Comparison of ENCODE assay signal across 19 cellular contexts in genomic region chr14:100713720-100714119, GRCh38. TPM values are rescaled to one million over a fixed set of nuclear protein-coding genes. Genes with fewer than 3 reads are reported as not detected.
DNase-seq lines count a peak whose midpoint lies in the region; ATAC-seq, FAIRE-seq and TF ChIP-seq lines count a peak whose summit lies in the region.
"Had no signal": no experiment of that assay in that cellular context is flagged by ENCODE, and none has a peak within 500 bp of the region (broad histone marks: within the 10 kb centered on the region; RNA-seq: fewer than 3 reads in every experiment).

No MANE protein-coding gene starts in this region.

- no peak overlapping the region for H2AFZ ChIP-seq in Loucy (ENCODE audit: low read length)
- no peak overlapping the region for H2AFZ ChIP-seq in K562 (ENCODE audit: low read depth, low read length)
- no peak overlapping the region for H2AFZ ChIP-seq in neural progenitor cell (replicated peaks)

- no TSS peak for BruUV-seq in K562 (replicated peaks; lab: Mats Ljungman, UMichigan)

- peak overlapping the region; percentile 57 for H3K4me3 Mint-ChIP-seq in neural progenitor cell
- H3K4me3 Mint-ChIP-seq: CD4-positive, alpha-beta memory T cell; H9 had no signal

- 77% methylated on average over 5 of the region's 11 CpGs for WGBS in K562 (ENCODE audit: insufficient coverage, low coverage, missing lambda C conversion rate)
- WGBS in testis, 2 donors: 65 to 69% methylated on average over 11 of the region's 11 CpGs

- H3K9me3 ChIP-seq in BLaER1 treated with 17β-estradiol and CSF1 and Interleukin-3, amounts not matched to agents 10 nM and 100 nM (replicated peaks in 1 of 11): peaks cover 0 to 15% (median 9%) of the 10 kb centered on the region in 11 experiments; a peak in 20 of 22 replicates
- H3K9me3 ChIP-seq in Loucy (ENCODE audit: insufficient read depth, low read depth, low read length) (no peaks in the 10 kb centered on the region), K562 (replicated peaks; ENCODE audit: control insufficient read depth, insufficient read depth, low read depth, low read length) (no peaks in the 10 kb centered on the region), neural progenitor cell (ENCODE audit: low read depth) (peaks cover 3% of the 10 kb centered on the region), vagina (no peaks in the 10 kb centered on the region), testis (no peaks in the 10 kb centered on the region)
- H3K9me3 ChIP-seq: BE2C had no signal

- no peak for ATAC-seq in K562
- ATAC-seq in HG02885 (IDR thresholded peaks at IDR 0.05; ENCODE audit: poor library complexity, unreplicated experiment): no peak
- ATAC-seq: A549, PC-3, SK-N-SH treated with all-trans-retinoic acid at 6 μM for 48 hours had no signal

- TF ChIP-seq CTCF in Loucy (conservative IDR thresholded peaks at IDR 0.05; ENCODE audit: low read length) (no peak), K562 (IDR thresholded peaks at IDR 0.05 in 2 of 3, conservative IDR thresholded peaks at IDR 0.05 in 1 of 3; ENCODE audit: insufficient read depth in 2 of 3, low read depth in 1 of 3, low read length in 3 of 3) (no peak), neural progenitor cell (IDR thresholded peaks at IDR 0.05) (no peak), vagina (IDR thresholded peaks at IDR 0.05) (no peak), testis (IDR thresholded peaks at IDR 0.05) (no peak)

- no peaks in the 10 kb centered on the region for H3K9me2 ChIP-seq in Loucy (replicated peaks; ENCODE audit: low read depth, low read length)

- TF ChIP-seq POLR2A in K562 (conservative IDR thresholded peaks at IDR 0.05) (no peak), vagina (IDR thresholded peaks at IDR 0.05) (no peak), testis (IDR thresholded peaks at IDR 0.05) (no peak)

- peaks cover 0 to 30% (median 4%) of the 10 kb centered on the region in 11 experiments; a peak in 6 of 22 replicates for H4K20me1 ChIP-seq in BLaER1 treated with 17β-estradiol and CSF1 and Interleukin-3, amounts not matched to agents 10 nM and 100 nM
- no peaks in the 10 kb centered on the region for H4K20me1 ChIP-seq in Loucy (ENCODE audit: insufficient read depth, low read length, poor library complexity, severe bottlenecking)
- no peaks in the 10 kb centered on the region for H4K20me1 ChIP-seq in K562 (replicated peaks; ENCODE audit: control insufficient read depth, insufficient read depth, low read length)
- no peaks in the 10 kb centered on the region for H4K20me1 ChIP-seq in neural progenitor cell (ENCODE audit: low read depth)

- DNase-seq in K562 (ENCODE audit: extremely low read depth in 1 of 4, low spot score in 3 of 4): no peak
- no peak for DNase-seq in neural progenitor cell (ENCODE audit: low spot score)
- no peak for DNase-seq in superior temporal gyrus (ENCODE audit: extremely low spot score)
- DNase-seq in vagina (ENCODE audit: extremely low spot score in 2 of 2): no peak
- no peak for DNase-seq in testis
- DNase-seq: CD4-positive, alpha-beta memory T cell; H9; NCI-H1436 treated with DMSO at 0.1 percent for 48 hours; NCI-H524 treated with DMSO at 0.1 percent for 48 hours; PC-3; SIG-M5 had no signal

- H3F3A ChIP-seq in Loucy (ENCODE audit: low read depth) (peaks cover 11% of the 10 kb centered on the region; the same call in 1 of the 2 replicates), neural progenitor cell (ENCODE audit: low read depth) (peaks cover 40% of the 10 kb centered on the region)

- peak overlapping the region in 8 of 11 experiments; percentile 39 to 86 (median 66); a peak in 17 of 22 replicates for H3K27ac ChIP-seq in BLaER1 treated with 17β-estradiol and CSF1 and Interleukin-3, amounts not matched to agents 10 nM and 100 nM
- H3K27ac ChIP-seq in K562 (ENCODE audit: extremely low read depth, low read depth, low read length) (no peak overlapping the region), neural progenitor cell (no peak overlapping the region), vagina (no peak overlapping the region), testis (no peak overlapping the region)
- H3K27ac ChIP-seq: A549 had no signal

- no peaks in the 10 kb centered on the region for H3K9me1 ChIP-seq in K562 (ENCODE audit: control insufficient read depth, insufficient read depth, low read length)

- peak overlapping the region; percentile 25 for H3K27ac Mint-ChIP-seq in neural progenitor cell
- H3K27ac Mint-ChIP-seq: CD4-positive, alpha-beta memory T cell had no signal

- in situ Hi-C loops in K562 (cut with MboI): no loop called here

- peaks cover 39% of the 10 kb centered on the region; the same call in 1 of the 2 replicates for H3K79me2 ChIP-seq in Loucy (ENCODE audit: insufficient read depth, low read length)
- H3K79me2 ChIP-seq in K562 (ENCODE audit: control insufficient read depth, insufficient read depth, low read length): no peaks in the 10 kb centered on the region
- H3K79me2 ChIP-seq in neural progenitor cell (ENCODE audit: low read depth): no peaks in the 10 kb centered on the region

- no peak for FAIRE-seq in K562 (lab: Jason Lieb, UNC)
- FAIRE-seq: A549, GM12878 had no signal

- intact Hi-C loops in K562 (cut with micrococcal nuclease) (no loop called here), vagina (cut with DNase I) (no loop called here), testis (cut with DNase I; ENCODE audit: low total_unique reads) (no loop called here)

- peaks cover 47% of the 10 kb centered on the region for H3K4me1 Mint-ChIP-seq in neural progenitor cell

- H3K9me3 Mint-ChIP-seq in neural progenitor cell: peaks cover 10% of the 10 kb centered on the region
- H3K9me3 Mint-ChIP-seq: H9 had no signal

- peaks cover 41 to 84% (median 63%) of the 10 kb centered on the region in 11 experiments for H3K27me3 ChIP-seq in BLaER1 treated with 17β-estradiol and CSF1 and Interleukin-3, amounts not matched to agents 10 nM and 100 nM
- no peaks in the 10 kb centered on the region for H3K27me3 ChIP-seq in Loucy (ENCODE audit: insufficient read depth, low read length, poor library complexity, severe bottlenecking)
- H3K27me3 ChIP-seq in K562 (ENCODE audit: control insufficient read depth in 2 of 2, insufficient read depth in 2 of 2, low read length in 2 of 2): no peaks in the 10 kb centered on the region
- peaks cover 7% of the 10 kb centered on the region for H3K27me3 ChIP-seq in neural progenitor cell
- no peaks in the 10 kb centered on the region for H3K27me3 ChIP-seq in vagina
- H3K27me3 ChIP-seq in testis: no peaks in the 10 kb centered on the region
- H3K27me3 ChIP-seq: BE2C had no signal

- H3K36me3 ChIP-seq in BLaER1 treated with 17β-estradiol and CSF1 and Interleukin-3, amounts not matched to agents 10 nM and 100 nM: no peaks in the 10 kb centered on the region
- H3K36me3 ChIP-seq in Loucy (ENCODE audit: insufficient read depth, low read length): no peaks in the 10 kb centered on the region
- no peaks in the 10 kb centered on the region for H3K36me3 ChIP-seq in K562 (ENCODE audit: control insufficient read depth, insufficient read depth, low read length)
- no peaks in the 10 kb centered on the region for H3K36me3 ChIP-seq in neural progenitor cell
- no peaks in the 10 kb centered on the region for H3K36me3 ChIP-seq in vagina
- no peaks in the 10 kb centered on the region for H3K36me3 ChIP-seq in testis (ENCODE audit: low read depth, missing control alignments)
- H3K36me3 ChIP-seq: BE2C had no signal

- no peak for TF ChIP-seq EP300 in K562 (IDR thresholded peaks at IDR 0.05; ENCODE audit: low read length)

- H3K36me3 Mint-ChIP-seq in neural progenitor cell: no peaks in the 10 kb centered on the region
- H3K36me3 Mint-ChIP-seq: CD4-positive, alpha-beta memory T cell had no signal

- peak overlapping the region in 6 of 10 experiments; percentile 18 to 33 (median 28); a peak in 7 of 20 replicates for H3K4me3 ChIP-seq in BLaER1 treated with 17β-estradiol and CSF1 and Interleukin-3, amounts not matched to agents 10 nM and 100 nM
- H3K4me3 ChIP-seq in Loucy (ENCODE audit: low read length, poor library complexity, severe bottlenecking) (peak overlapping the region; percentile 66), K562 (no peak overlapping the region), neural progenitor cell (no peak overlapping the region), vagina (no peak overlapping the region), testis (no peak overlapping the region)
- H3K4me3 ChIP-seq: A549, GM12878 had no signal

- H3K9ac ChIP-seq in BLaER1 treated with 17β-estradiol and CSF1 and Interleukin-3, amounts not matched to agents 10 nM and 100 nM: peak overlapping the region in 8 of 11 experiments; percentile 2 to 71 (median 38); a peak in 12 of 22 replicates
- H3K9ac ChIP-seq in Loucy (ENCODE audit: low read depth, low read length, poor library complexity, severe bottlenecking) (peak overlapping the region; percentile 93), K562 (ENCODE audit: insufficient read depth in 1 of 2, low read depth in 2 of 2, low read length in 2 of 2) (no peak overlapping the region), neural progenitor cell (no peak overlapping the region)

- TF ChIP-seq RAD21 in K562 (CRISPR knock-in tag; conservative IDR thresholded peaks at IDR 0.05 in 1 of 2, IDR thresholded peaks at IDR 0.05 in 1 of 2): no peak

- POLR2A ChIA-PET in K562 (lab: Yijun Ruan, JAX): interaction anchor here (0.5 kb wide), 1 partner anchor 17 kb away, joined by 3 read pairs; no protein-coding TSS in a partner anchor

- H3K4me1 ChIP-seq in BLaER1 treated with 17β-estradiol and CSF1 and Interleukin-3, amounts not matched to agents 10 nM and 100 nM: peaks cover 78 to 100% (median 98%) of the 10 kb centered on the region in 10 experiments
- H3K4me1 ChIP-seq in Loucy (ENCODE audit: insufficient read depth, low read length, poor library complexity, severe bottlenecking) (peaks cover 61% of the 10 kb centered on the region), K562 (replicated peaks in 1 of 2; ENCODE audit: control insufficient read depth in 2 of 2, insufficient read depth in 2 of 2, low read length in 2 of 2) (peaks cover 0 to 47% of the 10 kb centered on the region in 2 experiments; a peak in 2 of 5 replicates), neural progenitor cell (peaks cover 42% of the 10 kb centered on the region), vagina (peaks cover 8% of the 10 kb centered on the region), testis (peaks cover 41% of the 10 kb centered on the region)
- H3K4me1 ChIP-seq: A549 had no signal

- peaks cover 30% of the 10 kb centered on the region for H3K27me3 Mint-ChIP-seq in neural progenitor cell (ENCODE audit: insufficient read depth, low read depth)

- peak overlapping the region; percentile 72 to 99 (median 92) for H3K4me2 ChIP-seq in BLaER1 treated with 17β-estradiol and CSF1 and Interleukin-3, amounts not matched to agents 10 nM and 100 nM
- H3K4me2 ChIP-seq in Loucy (ENCODE audit: low read depth, low read length, poor library complexity, severe bottlenecking) (peak overlapping the region; percentile 88), K562 (ENCODE audit: insufficient read depth, low read length) (no peak overlapping the region), neural progenitor cell (no peak overlapping the region)
- H3K4me2 ChIP-seq: A549 had no signal

- CTCF ChIA-PET in K562 (lab: Yijun Ruan, JAX; ENCODE audit: low intra/inter-chr PET ratio): no interaction called here

RNA-seq across cellular contexts. Expression of gene DLK1, which starts 13.0 kb away (rescaled TPM):
- 16.9 and 103 TPM in 2 replicates for total RNA-seq in K562 (2011; cell fraction: chromatin; rRNA removed; ENCODE audit: low replicate concordance)
- total RNA-seq in K562 (2011; cell fraction: nucleolus; rRNA removed): 80.7 and 188 TPM in 2 replicates
- 58.2 and 70.2 TPM in 2 replicates for total RNA-seq in K562 (2011; cell fraction: nucleoplasm; rRNA removed)
- total RNA-seq in K562 (2014; rRNA removed) (11.8 and 12.5 TPM in 2 replicates), K562 (2014; rRNA removed; fragmentation: Illumina TruSeq; extraction: Trizol) (3.9 and 5.6 TPM in 2 replicates), K562 (2015; rRNA removed; fragmentation: Illumina TruSeq; extraction: Trizol) (17.6 and 20.2 TPM in 2 replicates), K562 (2021) (44.2 and 48.3 TPM in 2 replicates), neural progenitor cell (ENCODE audit: low replicate concordance) (312 and 1,018 TPM in 2 replicates), vagina (8.6 TPM), testis (100 to 1,000 TPM in 1 of 2 donors, 10 to 100 TPM in 1; 59.4 to 109 TPM)
- polyA plus RNA-seq in K562 (2011; rRNA removed) (97.2 and 430 TPM in 2 replicates), K562 (2014; fragmentation: Illumina TruSeq; extraction: Trizol) (15.3 and 36.5 TPM in 2 replicates), K562 (2014; fragmentation: Nextera tagmentation; extraction: Ambion mirVana) (1 to 10 TPM; 4.4 to 4.7 TPM), K562 (2014; rRNA removed) (21.4 and 27.5 TPM in 2 replicates), testis (ENCODE audit: insufficient read depth, low read depth, low replicate concordance) (45.6 TPM)
- polyA plus RNA-seq in K562 (2011; cell fraction: cytosol; rRNA removed): 306 and 365 TPM in 2 replicates
- 296 and 371 TPM in 2 replicates for polyA plus RNA-seq in K562 (2011; cell fraction: nucleus; rRNA removed)
- 106 and 264 TPM in 2 replicates for polyA plus RNA-seq in K562 (2012)
- polyA minus RNA-seq in K562 (2011; rRNA and poly(A)+ RNA removed): 35.4 and 85.9 TPM in 2 replicates
- 143 and 458 TPM in 2 replicates for polyA minus RNA-seq in K562 (2011; cell fraction: cytosol; rRNA and poly(A)+ RNA removed)
- 44.6 and 117 TPM in 2 replicates for polyA minus RNA-seq in K562 (2011; cell fraction: nucleus; rRNA and poly(A)+ RNA removed)
- total RNA-seq: CD4-positive, alpha-beta memory T cell; PC-3; RPMI7951 had no signal
- polyA plus RNA-seq: CD4-positive, alpha-beta memory T cell; GM12878 had no signal

Comparison
In these comparisons a context has a peak if more than half of its experiments do, and no peak if none do; other contexts are left out.
1. H3K27ac ChIP-seq: peak in BLaER1 treated with 17β-estradiol and CSF1 and Interleukin-3, amounts not matched to agents 10 nM and 100 nM (8 of 11); none in K562 (single experiment), neural progenitor cell (single experiment), vagina (single experiment) and testis (0 of 2).
2. H3K4me2 ChIP-seq: peak in BLaER1 treated with 17β-estradiol and CSF1 and Interleukin-3, amounts not matched to agents 10 nM and 100 nM (11 of 11) and Loucy (single experiment); none in K562 (single experiment) and neural progenitor cell (single experiment).
3. H3K4me3 ChIP-seq: peak in BLaER1 treated with 17β-estradiol and CSF1 and Interleukin-3, amounts not matched to agents 10 nM and 100 nM (6 of 10) and Loucy (single experiment); none in K562 (single experiment), neural progenitor cell (single experiment), vagina (0 of 2) and testis (0 of 2).
4. H3K9ac ChIP-seq: peak in BLaER1 treated with 17β-estradiol and CSF1 and Interleukin-3, amounts not matched to agents 10 nM and 100 nM (8 of 11) and Loucy (single experiment); none in K562 (0 of 2) and neural progenitor cell (single experiment).